Comparison of ENCODE assay signal across 23 cellular contexts in genomic region chr17:66210208-66210574, GRCh38. TPM values are rescaled to one million over a fixed set of nuclear protein-coding genes. Genes with fewer than 3 reads are reported as not detected.
DNase-seq lines count a peak whose midpoint lies in the region; ATAC-seq, FAIRE-seq and TF ChIP-seq lines count a peak whose summit lies in the region.
"Had no signal": no experiment of that assay in that cellular context is flagged by ENCODE, and none has a peak within 500 bp of the region (broad histone marks: within the 10 kb centered on the region; RNA-seq: fewer than 3 reads in every experiment).

No MANE protein-coding gene starts in this region.

- H3K18ac ChIP-seq in H1 (ENCODE audit: extremely low read depth, low read length) = no peak overlapping the region

- H2AFZ ChIP-seq in H1 (ENCODE audit: low read length) = no peak overlapping the region
- no peak overlapping the region for H2AFZ ChIP-seq in HepG2 (ENCODE audit: low read length)
- H2AFZ ChIP-seq: GM23248 had no signal

- no peak overlapping the region for H2BK120ac ChIP-seq in H1 (replicated peaks; ENCODE audit: low read depth, low read length)

- in situ Hi-C loops in HepG2 (cut with HindIII; ENCODE audit: extremely low pct_ligation_motif_present, low pct_unique_long_range_greater_than_20kb) = no loop called here
- in situ Hi-C loops in brain microvascular endothelial cell (cut with HindIII; ENCODE audit: low pct_ligation_motif_present, low sequenced_read_pairs) = no loop called here

- H3K14ac ChIP-seq in H1 (ENCODE audit: insufficient read length) = no peak overlapping the region

- TF ChIP-seq EP300 in H1 (IDR thresholded peaks at IDR 0.05; ENCODE audit: borderline replicate concordance in 1 of 2, low read depth in 2 of 2, low read length in 2 of 2) (no peak), HepG2 (IDR thresholded peaks at IDR 0.05; ENCODE audit: low read depth in 2 of 2, low read length in 2 of 2) (no peak), HepG2 (CRISPR knock-in tag; IDR thresholded peaks at IDR 0.05; ENCODE audit: borderline replicate concordance) (no peak)

- no peak overlapping the region for H3K4ac ChIP-seq in H1 (replicated peaks; ENCODE audit: insufficient read length, low read depth, low read length)

- H2BK15ac ChIP-seq in H1 (ENCODE audit: low read length) = no peak overlapping the region

- no peak overlapping the region for H2AK5ac ChIP-seq in H1 (ENCODE audit: low read depth, low read length)

- H3K4me2 ChIP-seq in BLaER1 treated with 17β-estradiol and CSF1 and Interleukin-3, amounts not matched to agents 10 nM and 100 nM = peak overlapping the region in 8 of 11 experiments; percentile 23 to 61 (median 46); a peak in 10 of 22 replicates
- H3K4me2 ChIP-seq in H1 (ENCODE audit: insufficient read depth in 1 of 2, low read depth in 2 of 2, low read length in 2 of 2) (no peak overlapping the region), HepG2 (ENCODE audit: low read depth, low read length) (no peak overlapping the region)

- FAIRE-seq in H1 (lab: Jason Lieb, UNC) (no peak), HepG2 (lab: Jason Lieb, UNC) (no peak)
- FAIRE-seq: D721Med, GM12891, GM18507, H54 had no signal

- H3K56ac ChIP-seq in H1 (replicated peaks; ENCODE audit: insufficient read length, low read depth, low read length) = no peak overlapping the region

- ATAC-seq in HepG2 = peak; percentile 2; the same call in 2 of the 3 replicates

- H2BK5ac ChIP-seq in H1 (ENCODE audit: low read depth, low read length) = no peak overlapping the region

- no peaks in the 10 kb centered on the region for H3K36me3 ChIP-seq in BLaER1 treated with 17β-estradiol and CSF1 and Interleukin-3, amounts not matched to agents 10 nM and 100 nM
- H3K36me3 ChIP-seq in H1 (ENCODE audit: control insufficient read depth in 2 of 4, insufficient read depth in 4 of 4, low read length in 3 of 4) (no peaks in the 10 kb centered on the region), HepG2 (replicated peaks in 1 of 2; ENCODE audit: control insufficient read depth in 1 of 2, insufficient read depth in 2 of 2, low read length in 2 of 2) (peaks cover 9 to 33% of the 10 kb centered on the region in 2 experiments), brain microvascular endothelial cell (replicated peaks) (no peaks in the 10 kb centered on the region)
- H3K36me3 ChIP-seq: HAP-1 had no signal

- no peak for TF ChIP-seq CTCF in H1 (IDR thresholded peaks at IDR 0.05; ENCODE audit: control extremely low read depth in 1 of 3, insufficient read depth in 1 of 3, low read depth in 1 of 3, low read length in 3 of 3)
- TF ChIP-seq CTCF in HepG2 (CRISPR knock-in tag; IDR thresholded peaks at IDR 0.05) = no peak
- no peak for TF ChIP-seq CTCF in brain microvascular endothelial cell (IDR thresholded peaks at IDR 0.05; ENCODE audit: low read depth, low read length, missing control alignments)

- H3K4me3 ChIP-seq in BLaER1 treated with 17β-estradiol and CSF1 and Interleukin-3, amounts not matched to agents 10 nM and 100 nM = no peak overlapping the region
- H3K4me3 ChIP-seq in H1 (ENCODE audit: extremely low read depth in 1 of 4, insufficient read depth in 2 of 4, low read depth in 3 of 4, low read length in 4 of 4) = no peak overlapping the region
- H3K4me3 ChIP-seq in HepG2 (replicated peaks in 1 of 3; ENCODE audit: insufficient read depth in 1 of 3, low read depth in 2 of 3, low read length in 3 of 3) = no peak overlapping the region
- H3K4me3 ChIP-seq in brain microvascular endothelial cell (ENCODE audit: low read depth, low read length) = no peak overlapping the region
- H3K4me3 ChIP-seq: GM23248, HAP-1 had no signal

- peaks cover 0 to 17% (median 10%) of the 10 kb centered on the region in 11 experiments; a peak in 15 of 22 replicates for H3K9me3 ChIP-seq in BLaER1 treated with 17β-estradiol and CSF1 and Interleukin-3, amounts not matched to agents 10 nM and 100 nM (replicated peaks in 1 of 11)
- H3K9me3 ChIP-seq in H1 (ENCODE audit: insufficient read depth in 2 of 2, low read depth in 1 of 2, low read length in 1 of 2) (no peaks in the 10 kb centered on the region), HepG2 (ENCODE audit: low read length) (no peaks in the 10 kb centered on the region)
- H3K9me3 ChIP-seq: HAP-1 had no signal

- H2BK20ac ChIP-seq in H1 (ENCODE audit: low read length) = 0 out of 2 replicates have a peak overlapping the region, but pooled peaks have one; percentile 62

- no peak overlapping the region for H4K5ac ChIP-seq in H1 (ENCODE audit: insufficient read length, low read depth, low read length)

- H3K27me3 ChIP-seq in BLaER1 treated with 17β-estradiol and CSF1 and Interleukin-3, amounts not matched to agents 10 nM and 100 nM = no peaks in the 10 kb centered on the region
- no peaks in the 10 kb centered on the region for H3K27me3 ChIP-seq in H1 (replicated peaks in 1 of 4; ENCODE audit: control insufficient read depth in 3 of 4, extremely low read depth in 1 of 4, insufficient read depth in 3 of 4, low read length in 3 of 4)
- no peaks in the 10 kb centered on the region for H3K27me3 ChIP-seq in HepG2 (ENCODE audit: control insufficient read depth in 1 of 2, insufficient read depth in 2 of 2, low read length in 2 of 2)
- no peaks in the 10 kb centered on the region for H3K27me3 ChIP-seq in brain microvascular endothelial cell (replicated peaks)

- no peak overlapping the region for H4K91ac ChIP-seq in H1 (replicated peaks; ENCODE audit: insufficient read length, low read length)

- no TSS peak for BruUV-seq in HepG2 (replicated peaks; lab: Mats Ljungman, UMichigan)

- H2BK12ac ChIP-seq in H1 (ENCODE audit: low read depth, low read length) = no peak overlapping the region

- TF ChIP-seq POLR2A in H1 (IDR thresholded peaks at IDR 0.05; ENCODE audit: control extremely low read depth in 1 of 2, low read depth in 2 of 2, low read length in 2 of 2) (no peak), HepG2 (IDR thresholded peaks at IDR 0.05; ENCODE audit: insufficient read depth in 1 of 2, low read depth in 2 of 2, low read length in 2 of 2) (peak in 1 of 2 experiments; percentile 59; a peak in 1 of 4 replicates)

- WGBS in H1 (ENCODE audit: extremely low coverage in 1 of 2, insufficient coverage in 1 of 2, insufficient read length in 1 of 2, insufficient replicate concordance in 2 of 2, low coverage in 1 of 2, low lambda C conversion rate in 2 of 2, missing lambda C conversion rate in 1 of 2), 2 experiments = 92% methylated on average over 2 of the region's 2 CpGs; no CpG with 5 or more reads in 1 of the 2 experiments
- WGBS in HepG2 (ENCODE audit: low lambda C conversion rate) = 90% methylated on average over 2 of the region's 2 CpGs

- intact Hi-C loops in HepG2 (cut with micrococcal nuclease; ENCODE audit: unreplicated experiment) = no loop called here

- TF ChIP-seq RAD21 in H1 (IDR thresholded peaks at IDR 0.05 in 1 of 2, conservative IDR thresholded peaks at IDR 0.05 in 1 of 2; ENCODE audit: low read depth in 2 of 2, low read length in 2 of 2) = no peak
- no peak for TF ChIP-seq RAD21 in HepG2 (CRISPR knock-in tag; IDR thresholded peaks at IDR 0.05)

- CTCF ChIA-PET in H1 (lab: Charles Lee; ENCODE audit: partially characterized antibody) (interaction anchor here (0.9 to 6.6 kb wide), 4 partner anchors 8 to 100 kb away, joined by 3 to 64 read pairs (median 6); no protein-coding TSS in a partner anchor), HepG2 (lab: Yijun Ruan, JAX; ENCODE audit: low intra/inter-chr PET ratio, low total read pairs) (no interaction called here)

- no peak overlapping the region for H3K27ac ChIP-seq in BLaER1 treated with 17β-estradiol and CSF1 and Interleukin-3, amounts not matched to agents 10 nM and 100 nM
- no peak overlapping the region for H3K27ac ChIP-seq in H1 (ENCODE audit: low read depth, low read length)
- H3K27ac ChIP-seq in HepG2 (ENCODE audit: extremely low read length, insufficient read depth, low read length) = no peak overlapping the region
- H3K27ac ChIP-seq in brain microvascular endothelial cell = no peak overlapping the region
- H3K27ac ChIP-seq: GM23248 had no signal

- H3K9ac ChIP-seq in BLaER1 treated with 17β-estradiol and CSF1 and Interleukin-3, amounts not matched to agents 10 nM and 100 nM = no peak overlapping the region
- H3K9ac ChIP-seq in H1 (replicated peaks in 1 of 4; ENCODE audit: extremely low read depth in 1 of 4, low read depth in 3 of 4, low read length in 3 of 4) (no peak overlapping the region), HepG2 (ENCODE audit: insufficient read depth, low read depth, low read length) (no peak overlapping the region)
- H3K9ac ChIP-seq: GM23248 had no signal

- no peak overlapping the region for H4K8ac ChIP-seq in H1 (ENCODE audit: extremely low read depth, insufficient read depth, low read length)

- H3K23me2 ChIP-seq in H1 (ENCODE audit: low read depth, low read length) = peaks cover 2% of the 10 kb centered on the region; the same call in 1 of the 2 replicates

- H3K79me2 ChIP-seq in H1 (ENCODE audit: control insufficient read depth in 1 of 2, insufficient read depth in 2 of 2, low read length in 2 of 2) = no peaks in the 10 kb centered on the region
- no peaks in the 10 kb centered on the region for H3K79me2 ChIP-seq in HepG2 (ENCODE audit: insufficient read depth, low read length)

- no peaks in the 10 kb centered on the region for H4K20me1 ChIP-seq in BLaER1 treated with 17β-estradiol and CSF1 and Interleukin-3, amounts not matched to agents 10 nM and 100 nM
- no peaks in the 10 kb centered on the region for H4K20me1 ChIP-seq in H1 (replicated peaks in 1 of 2; ENCODE audit: control insufficient read depth in 1 of 2, insufficient read depth in 2 of 2, low read length in 2 of 2)
- H4K20me1 ChIP-seq in HepG2 (ENCODE audit: insufficient read depth, low read length) = peaks cover 4% of the 10 kb centered on the region

- H3K23ac ChIP-seq in H1 (ENCODE audit: insufficient read length) = no peak overlapping the region

- POLR2A ChIA-PET in H1 (lab: Charles Lee; ENCODE audit: partially characterized antibody) (no interaction called here), HepG2 (lab: Yijun Ruan, JAX) (interaction anchor here (1.4 kb wide), 1 partner anchor 11 kb away, joined by 4 read pairs; no protein-coding TSS in a partner anchor)

- H3K79me1 ChIP-seq in H1 (ENCODE audit: low read depth, low read length) = no peaks in the 10 kb centered on the region

- no peak for DNase-seq in H1 (ENCODE audit: low read depth in 1 of 2, low spot score in 2 of 2)
- DNase-seq in HepG2 (ENCODE audit: low spot score) = no peak
- DNase-seq in brain microvascular endothelial cell = no peak
- no peak for DNase-seq in activated CD8-positive, alpha-beta memory T cell treated with anti-CD3 and anti-CD28 coated beads for 24 hours
- DNase-seq in NCI-H2107 (lab: John Stamatoyannopoulos, UW) = no peak
- DNase-seq: CD4-positive, alpha-beta T cell; CD8-positive, alpha-beta memory T cell; DMS 273 treated with DMSO at 0.1 percent for 48 hours; DMS79 treated with DMSO at 0.1 percent for 48 hours; GF-D8; GM23248; HFFc6 had no signal

- H3K4me1 ChIP-seq in BLaER1 treated with 17β-estradiol and CSF1 and Interleukin-3, amounts not matched to agents 10 nM and 100 nM = peaks cover 3 to 17% (median 10%) of the 10 kb centered on the region in 10 experiments; a peak in 16 of 20 replicates
- peaks cover 0 to 2% (median 0%) of the 10 kb centered on the region in 4 experiments; a peak in 1 of 7 replicates for H3K4me1 ChIP-seq in H1 (replicated peaks in 1 of 4; ENCODE audit: control insufficient read depth in 3 of 4, insufficient read depth in 4 of 4, low read length in 3 of 4)
- 0 out of 2 replicates have a peak, but pooled peaks cover 11% of the 10 kb centered on the region for H3K4me1 ChIP-seq in HepG2 (ENCODE audit: insufficient read depth, low read length)
- H3K4me1 ChIP-seq: HAP-1 had no signal

RNA-seq across cellular contexts. Expression of gene CEP112, which starts 18.3 kb away (rescaled TPM):
- 3.1 and 4.2 TPM in 2 replicates for total RNA-seq in H1 (2021; fragmentation: NEBNext Ultra II Directional; extraction: Animal tissue kit (Norgen Biotek cat#: 25700))
- 0.33 and 0.62 TPM in 2 replicates for polyA plus RNA-seq in H1 (2011; rRNA removed)
- 1.8 TPM for polyA plus RNA-seq in H1 (2011; cell fraction: cytosol; rRNA removed)
- polyA plus RNA-seq in H1 (2011; cell fraction: nucleus; rRNA removed) = 1.2 TPM
- polyA plus RNA-seq in H1 (2012, experiment 1 of 2) = 1.9 to 4.3 TPM (median 2.5 TPM) in 4 replicates
- not detected for polyA plus RNA-seq in H1 (2012, experiment 2 of 2)
- polyA plus RNA-seq in H1 (2013, experiment 1 of 2) = 2.3 TPM
- polyA plus RNA-seq in H1 (2013, experiment 2 of 2) = 2.0 TPM
- polyA minus RNA-seq in H1 (2011; rRNA and poly(A)+ RNA removed) = 1.6 TPM in 2 replicates
- 1.7 TPM for polyA minus RNA-seq in H1 (2011; cell fraction: cytosol; rRNA and poly(A)+ RNA removed)
- polyA minus RNA-seq in H1 (2011; cell fraction: nucleus; rRNA and poly(A)+ RNA removed) = 6.0 TPM
- 2.7 and 3.4 TPM in 2 replicates for total RNA-seq in HepG2 (2016; rRNA removed; fragmentation: Illumina TruSeq; extraction: Trizol)
- 3.5 and 4.8 TPM in 2 replicates for total RNA-seq in HepG2 (2016; cell fraction: cytosol; rRNA removed; fragmentation: Illumina TruSeq; extraction: Trizol; ENCODE audit: low read depth)
- 1.9 and 2.3 TPM in 2 replicates for total RNA-seq in HepG2 (2016; cell fraction: insoluble cytoplasmic fraction; rRNA removed; fragmentation: Illumina TruSeq; extraction: Trizol)
- 2.1 and 2.2 TPM in 2 replicates for total RNA-seq in HepG2 (2016; cell fraction: membrane; rRNA removed; fragmentation: Illumina TruSeq; extraction: Trizol)
- total RNA-seq in HepG2 (2016; cell fraction: nucleus; rRNA removed; fragmentation: Illumina TruSeq; extraction: Trizol) = 5.8 TPM in 2 replicates
- polyA plus RNA-seq in HepG2 (2011; rRNA removed) = 1.1 and 1.2 TPM in 2 replicates
- 1.0 and 1.1 TPM in 2 replicates for polyA plus RNA-seq in HepG2 (2011; cell fraction: cytosol; rRNA removed)
- 0.85 and 2.0 TPM in 2 replicates for polyA plus RNA-seq in HepG2 (2011; cell fraction: nucleus; rRNA removed)
- polyA plus RNA-seq in HepG2 (2012) = 2.5 and 3.1 TPM in 2 replicates
- 0.72 TPM in 2 replicates for polyA plus RNA-seq in HepG2 (2016; cell fraction: cytosol; fragmentation: Illumina TruSeq; extraction: Trizol; ENCODE audit: low read depth)
- 2.2 and 2.8 TPM in 2 replicates for polyA plus RNA-seq in HepG2 (2016; cell fraction: insoluble cytoplasmic fraction; fragmentation: Illumina TruSeq; extraction: Trizol; ENCODE audit: low read depth)
- 0.88 and 0.91 TPM in 2 replicates for polyA plus RNA-seq in HepG2 (2016; cell fraction: membrane; fragmentation: Illumina TruSeq; extraction: Trizol; ENCODE audit: low read depth)
- 2.9 and 3.7 TPM in 2 replicates for polyA plus RNA-seq in HepG2 (2016; cell fraction: nucleus; fragmentation: Illumina TruSeq; extraction: Trizol; ENCODE audit: insufficient read depth, low read depth)
- 0.40 and 1.5 TPM in 2 replicates for polyA minus RNA-seq in HepG2 (2011; rRNA and poly(A)+ RNA removed; ENCODE audit: low replicate concordance)
- 1.1 and 2.5 TPM in 2 replicates for polyA minus RNA-seq in HepG2 (2011; cell fraction: cytosol; rRNA and poly(A)+ RNA removed)
- polyA minus RNA-seq in HepG2 (2011; cell fraction: nucleus; rRNA and poly(A)+ RNA removed) = 11.3 and 12.9 TPM in 2 replicates

RNA-seq across cellular contexts. Expression of gene APOH, which starts 19.0 kb away (rescaled TPM):
- not detected in 2 replicates for total RNA-seq in H1 (2021; fragmentation: NEBNext Ultra II Directional; extraction: Animal tissue kit (Norgen Biotek cat#: 25700))
- polyA plus RNA-seq in H1 (2011; rRNA removed) (not detected in 2 replicates), HepG2 (2011; rRNA removed) (5,538 and 5,748 TPM in 2 replicates)
- 0.30 TPM for polyA plus RNA-seq in H1 (2011; cell fraction: cytosol; rRNA removed)
- polyA plus RNA-seq in H1 (2011; cell fraction: nucleus; rRNA removed) = not detected
- not detected in 4 replicates for polyA plus RNA-seq in H1 (2012, experiment 1 of 2)
- not detected for polyA plus RNA-seq in H1 (2012, experiment 2 of 2)
- polyA plus RNA-seq in H1 (2013, experiment 1 of 2) = not detected
- polyA plus RNA-seq in H1 (2013, experiment 2 of 2) = not detected
- polyA minus RNA-seq in H1 (2011; rRNA and poly(A)+ RNA removed) = not detected in 2 replicates
- not detected for polyA minus RNA-seq in H1 (2011; cell fraction: cytosol; rRNA and poly(A)+ RNA removed)
- polyA minus RNA-seq in H1 (2011; cell fraction: nucleus; rRNA and poly(A)+ RNA removed) = not detected
- total RNA-seq in HepG2 (2016; rRNA removed; fragmentation: Illumina TruSeq; extraction: Trizol) = 2,482 and 4,846 TPM in 2 replicates
- 1,150 and 1,183 TPM in 2 replicates for total RNA-seq in HepG2 (2016; cell fraction: cytosol; rRNA removed; fragmentation: Illumina TruSeq; extraction: Trizol; ENCODE audit: low read depth)
- total RNA-seq in HepG2 (2016; cell fraction: insoluble cytoplasmic fraction; rRNA removed; fragmentation: Illumina TruSeq; extraction: Trizol) = 2,465 and 4,724 TPM in 2 replicates
- total RNA-seq in HepG2 (2016; cell fraction: membrane; rRNA removed; fragmentation: Illumina TruSeq; extraction: Trizol) = 1,158 and 1,221 TPM in 2 replicates
- total RNA-seq in HepG2 (2016; cell fraction: nucleus; rRNA removed; fragmentation: Illumina TruSeq; extraction: Trizol) = 3,038 and 3,639 TPM in 2 replicates
- polyA plus RNA-seq in HepG2 (2011; cell fraction: cytosol; rRNA removed) = 2,927 and 4,844 TPM in 2 replicates
- 1,326 and 1,783 TPM in 2 replicates for polyA plus RNA-seq in HepG2 (2011; cell fraction: nucleus; rRNA removed)
- polyA plus RNA-seq in HepG2 (2012) = 3,089 and 3,460 TPM in 2 replicates
- 1,295 and 1,314 TPM in 2 replicates for polyA plus RNA-seq in HepG2 (2016; cell fraction: cytosol; fragmentation: Illumina TruSeq; extraction: Trizol; ENCODE audit: low read depth)
- 2,481 and 2,611 TPM in 2 replicates for polyA plus RNA-seq in HepG2 (2016; cell fraction: insoluble cytoplasmic fraction; fragmentation: Illumina TruSeq; extraction: Trizol; ENCODE audit: low read depth)
- polyA plus RNA-seq in HepG2 (2016; cell fraction: membrane; fragmentation: Illumina TruSeq; extraction: Trizol; ENCODE audit: low read depth) = 1,085 and 1,169 TPM in 2 replicates
- polyA plus RNA-seq in HepG2 (2016; cell fraction: nucleus; fragmentation: Illumina TruSeq; extraction: Trizol; ENCODE audit: insufficient read depth, low read depth) = 4,801 and 5,262 TPM in 2 replicates
- 0.80 and 1,354 TPM in 2 replicates for polyA minus RNA-seq in HepG2 (2011; rRNA and poly(A)+ RNA removed; ENCODE audit: low replicate concordance)
- polyA minus RNA-seq in HepG2 (2011; cell fraction: cytosol; rRNA and poly(A)+ RNA removed) = 959 and 1,296 TPM in 2 replicates
- polyA minus RNA-seq in HepG2 (2011; cell fraction: nucleus; rRNA and poly(A)+ RNA removed) = 534 and 903 TPM in 2 replicates
- total RNA-seq: A172; CD4-positive, alpha-beta T cell; CD8-positive, alpha-beta memory T cell; Daoy; G401; GM23248; HFFc6 had no signal
- polyA plus RNA-seq: BJ; CD14-positive monocyte; CD8-positive, alpha-beta memory T cell; GM23248 had no signal

Comparison
In these comparisons a context has a peak if more than half of its experiments do, and no peak if none do; other contexts are left out.
1. H3K4me2 ChIP-seq: peak in BLaER1 treated with 17β-estradiol and CSF1 and Interleukin-3, amounts not matched to agents 10 nM and 100 nM (8 of 11); none in H1 (0 of 2) and HepG2 (single experiment).
2. RNA of gene APOH, which starts 19.0 kb away (total RNA-seq): 1,150 to 4,846 TPM in HepG2; not detected in H1; every median in the first group is over 1,000 times any median in the second.